In genomic region chr12:460301-461230, GRCh38 we compare ENCODE assay signal across 8 cellular contexts. TPM values are rescaled to one million over a fixed set of nuclear protein-coding genes. Genes with fewer than 3 reads are reported as not detected.
DNase-seq lines count a peak whose midpoint lies in the region; ATAC-seq, FAIRE-seq and TF ChIP-seq lines count a peak whose summit lies in the region.

No MANE protein-coding gene starts in this region.

- H3K27me3 ChIP-seq in H1 (replicated peaks in 1 of 4; ENCODE audit: control insufficient read depth in 3 of 4, extremely low read depth in 1 of 4, insufficient read depth in 3 of 4, low read length in 3 of 4): peaks cover 0 to 30% (median 16%) of the 10 kb centered on the region in 4 experiments; a peak in 6 of 7 replicates

- H2BK120ac ChIP-seq in H1 (replicated peaks; ENCODE audit: low read depth, low read length): no peak overlapping the region

- TF ChIP-seq CTCF in H1 (IDR thresholded peaks at IDR 0.05; ENCODE audit: control extremely low read depth in 1 of 3, insufficient read depth in 1 of 3, low read depth in 1 of 3, low read length in 3 of 3) (no peak), nephron (IDR thresholded peaks at IDR 0.05; ENCODE audit: unreplicated experiment in 3 of 3) (no peak)

- DNase-seq in activated CD4-positive, CD25-positive, alpha-beta regulatory T cell (lab: John Stamatoyannopoulos, UW): peak in 3 of 4 experiments; percentile 4 to 20 (median 8)
- no peak for DNase-seq in activated CD4-positive, CD25-positive, alpha-beta regulatory T cell treated with anti-CD3 and anti-CD28 coated beads, Interleukin-2, amount 50 U/mL, for 72 hours
- peak; percentile 80 for DNase-seq in activated CD4-positive, alpha-beta T cell treated with anti-CD3 and anti-CD28 coated beads, Interleukin-2, amount 10 ng/mL, durations not matched to agents 24 days and 14 days
- DNase-seq in H1 (ENCODE audit: low read depth in 1 of 2, low spot score in 2 of 2) (peak in 1 of 2 experiments; percentile 55), kidney glomerular epithelial cell (lab: John Stamatoyannopoulos, UW) (no peak)

- no peak for TF ChIP-seq POLR2A in H1 (IDR thresholded peaks at IDR 0.05; ENCODE audit: control extremely low read depth in 1 of 2, low read depth in 2 of 2, low read length in 2 of 2)
- TF ChIP-seq POLR2A in GM18505 (IDR thresholded peaks at IDR 0.05; ENCODE audit: borderline replicate concordance, extremely low read depth, insufficient read depth, insufficient read length): no peak

- H2BK15ac ChIP-seq in H1 (ENCODE audit: low read length): no peak overlapping the region

- peaks cover 9% of the 10 kb centered on the region; the same call in 1 of the 2 replicates for H3K23me2 ChIP-seq in H1 (ENCODE audit: low read depth, low read length)

- H4K8ac ChIP-seq in H1 (ENCODE audit: extremely low read depth, insufficient read depth, low read length): no peak overlapping the region

- TF ChIP-seq EP300 in H1 (IDR thresholded peaks at IDR 0.05; ENCODE audit: borderline replicate concordance in 1 of 2, low read depth in 2 of 2, low read length in 2 of 2): no peak

- H4K20me1 ChIP-seq in H1 (replicated peaks in 1 of 2; ENCODE audit: control insufficient read depth in 1 of 2, insufficient read depth in 2 of 2, low read length in 2 of 2): peaks cover 5 to 6% of the 10 kb centered on the region in 2 experiments

- 4% methylated on average over 60 of the region's 104 CpGs; no CpG with 5 or more reads in 1 of the 2 experiments for WGBS in H1 (ENCODE audit: extremely low coverage in 1 of 2, insufficient coverage in 1 of 2, insufficient read length in 1 of 2, insufficient replicate concordance in 2 of 2, low coverage in 1 of 2, low lambda C conversion rate in 2 of 2, missing lambda C conversion rate in 1 of 2), 2 experiments
- WGBS in urinary bladder: 4% methylated on average over 100 of the region's 104 CpGs

- peaks cover 2% of the 10 kb centered on the region for H3K36me3 Mint-ChIP-seq in activated CD4-positive, alpha-beta T cell treated with anti-CD3 and anti-CD28 coated beads, Interleukin-2, amount 10 ng/mL, durations not matched to agents 24 days and 14 days (ENCODE audit: low read depth)
- no peaks in the 10 kb centered on the region for H3K36me3 Mint-ChIP-seq in nephron (ENCODE audit: low read depth)

- no peak overlapping the region for H2BK12ac ChIP-seq in H1 (ENCODE audit: low read depth, low read length)

- CTCF ChIA-PET in H1 (lab: Charles Lee; ENCODE audit: partially characterized antibody): no interaction called here

- peaks cover 78% of the 10 kb centered on the region for H3K27me3 Mint-ChIP-seq in activated CD4-positive, alpha-beta T cell treated with anti-CD3 and anti-CD28 coated beads, Interleukin-2, amount 10 ng/mL, durations not matched to agents 24 days and 14 days
- H3K27me3 Mint-ChIP-seq in nephron (ENCODE audit: low read depth): peaks cover 80% of the 10 kb centered on the region

- no peak overlapping the region for H3K18ac ChIP-seq in H1 (ENCODE audit: extremely low read depth, low read length)

- H3K9ac ChIP-seq in H1 (replicated peaks in 1 of 4; ENCODE audit: extremely low read depth in 1 of 4, low read depth in 3 of 4, low read length in 3 of 4): peak overlapping the region in 1 of 4 experiments; percentile 78; a peak in 1 of 7 replicates

- H3K56ac ChIP-seq in H1 (replicated peaks; ENCODE audit: insufficient read length, low read depth, low read length): no peak overlapping the region

- H2BK20ac ChIP-seq in H1 (ENCODE audit: low read length): no peak overlapping the region

- no peak overlapping the region for H3K4ac ChIP-seq in H1 (replicated peaks; ENCODE audit: insufficient read length, low read depth, low read length)

- TF ChIP-seq RAD21 in H1 (IDR thresholded peaks at IDR 0.05 in 1 of 2, conservative IDR thresholded peaks at IDR 0.05 in 1 of 2; ENCODE audit: low read depth in 2 of 2, low read length in 2 of 2): no peak

- H3K14ac ChIP-seq in H1 (ENCODE audit: insufficient read length): no peak overlapping the region

- no peaks in the 10 kb centered on the region for H3K9me3 Mint-ChIP-seq in activated CD4-positive, alpha-beta T cell treated with anti-CD3 and anti-CD28 coated beads, Interleukin-2, amount 10 ng/mL, durations not matched to agents 24 days and 14 days
- no peaks in the 10 kb centered on the region for H3K9me3 Mint-ChIP-seq in nephron

- H3K4me3 ChIP-seq in H1 (ENCODE audit: extremely low read depth in 1 of 4, insufficient read depth in 2 of 4, low read depth in 3 of 4, low read length in 4 of 4): peak overlapping the region; percentile 59 to 72 (median 62)
- H3K4me3 ChIP-seq in urinary bladder (ENCODE audit: low read depth, low read length): peak overlapping the region; percentile 69

- no peak overlapping the region for H4K5ac ChIP-seq in H1 (ENCODE audit: insufficient read length, low read depth, low read length)

- peak overlapping the region; percentile 61 to 88 for H3K4me2 ChIP-seq in H1 (ENCODE audit: insufficient read depth in 1 of 2, low read depth in 2 of 2, low read length in 2 of 2)

- H3K4me1 ChIP-seq in H1 (replicated peaks in 1 of 4; ENCODE audit: control insufficient read depth in 3 of 4, insufficient read depth in 4 of 4, low read length in 3 of 4): peaks cover 0 to 4% (median 2%) of the 10 kb centered on the region in 4 experiments; a peak in 3 of 7 replicates
- H3K4me1 ChIP-seq in urinary bladder (ENCODE audit: insufficient read depth): no peaks in the 10 kb centered on the region

- H3K4me1 Mint-ChIP-seq in activated CD4-positive, alpha-beta T cell treated with anti-CD3 and anti-CD28 coated beads, Interleukin-2, amount 10 ng/mL, durations not matched to agents 24 days and 14 days: peaks cover 12% of the 10 kb centered on the region
- H3K4me1 Mint-ChIP-seq in nephron: peaks cover 45% of the 10 kb centered on the region

- peak overlapping the region; percentile 60 for H3K27ac Mint-ChIP-seq in activated CD4-positive, alpha-beta T cell treated with anti-CD3 and anti-CD28 coated beads, Interleukin-2, amount 10 ng/mL, durations not matched to agents 24 days and 14 days
- H3K27ac Mint-ChIP-seq in nephron: peak overlapping the region in 1 of 3 experiments; percentile 15

- no peak overlapping the region for H2AFZ ChIP-seq in H1 (ENCODE audit: low read length)

- no peaks in the 10 kb centered on the region for H3K36me3 ChIP-seq in H1 (ENCODE audit: control insufficient read depth in 2 of 4, insufficient read depth in 4 of 4, low read length in 3 of 4)
- no peaks in the 10 kb centered on the region for H3K36me3 ChIP-seq in urinary bladder (ENCODE audit: insufficient read depth)

- H3K9me3 ChIP-seq in H1 (ENCODE audit: insufficient read depth in 2 of 2, low read depth in 1 of 2, low read length in 1 of 2): no peaks in the 10 kb centered on the region

- no peak overlapping the region for H2BK5ac ChIP-seq in H1 (ENCODE audit: low read depth, low read length)

- no peak overlapping the region for H4K91ac ChIP-seq in H1 (replicated peaks; ENCODE audit: insufficient read length, low read length)

- ATAC-seq in GM18505 (IDR thresholded peaks at IDR 0.05; ENCODE audit: unreplicated experiment): no peak

- H3K79me1 ChIP-seq in H1 (ENCODE audit: low read depth, low read length): no peaks in the 10 kb centered on the region; the same call in 1 of the 2 replicates

- no peak overlapping the region for H2AK5ac ChIP-seq in H1 (ENCODE audit: low read depth, low read length)

- H3K4me3 Mint-ChIP-seq in activated CD4-positive, alpha-beta T cell treated with anti-CD3 and anti-CD28 coated beads, Interleukin-2, amount 10 ng/mL, durations not matched to agents 24 days and 14 days: peak overlapping the region; percentile 87
- peak overlapping the region; percentile 87 to 89 (median 88) for H3K4me3 Mint-ChIP-seq in nephron

- no peak for FAIRE-seq in H1 (lab: Jason Lieb, UNC)

- no peak overlapping the region for H3K27ac ChIP-seq in H1 (ENCODE audit: low read depth, low read length)
- no peak overlapping the region for H3K27ac ChIP-seq in urinary bladder (ENCODE audit: low read depth)

- intact Hi-C loops in activated CD4-positive, alpha-beta T cell treated with anti-CD3 and anti-CD28 coated beads, Interleukin-2, amount 10 ng/mL, durations not matched to agents 24 days and 14 days (cut with micrococcal nuclease): no loop called here

- no peak overlapping the region for H3K23ac ChIP-seq in H1 (ENCODE audit: insufficient read length)

- POLR2A ChIA-PET in H1 (lab: Charles Lee; ENCODE audit: partially characterized antibody): interaction anchor here (0.8 to 2.1 kb wide), 2 partner anchors 10 to 16 kb away, joined by 3 to 8 read pairs; no protein-coding TSS in a partner anchor

- H3K79me2 ChIP-seq in H1 (ENCODE audit: control insufficient read depth in 1 of 2, insufficient read depth in 2 of 2, low read length in 2 of 2): no peaks in the 10 kb centered on the region; a peak in 1 of 4 replicates

TF ChIP-seq in H1, 55 proteins besides CTCF, POLR2A, EP300 and RAD21 (continues in another document):
- no peak for TF ChIP-seq CHD2 (IDR thresholded peaks at IDR 0.05; ENCODE audit: low read length)
- no peak for TF ChIP-seq HDAC6 (IDR thresholded peaks at IDR 0.05; ENCODE audit: low read depth, low read length)

RNA-seq across cellular contexts. Expression of gene B4GALNT3, which starts 0.8 kb away (rescaled TPM):
- 6.6 TPM in 2 replicates for total RNA-seq in activated CD4-positive, alpha-beta T cell treated with anti-CD3 and anti-CD28 coated beads, Interleukin-2, amount 10 ng/mL, durations not matched to agents 24 days and 14 days
- total RNA-seq in H1 (2021; fragmentation: NEBNext Ultra II Directional; extraction: Animal tissue kit (Norgen Biotek cat#: 25700)): 20.3 and 20.4 TPM in 2 replicates
- polyA plus RNA-seq in H1 (2011; rRNA removed) (12.5 and 14.9 TPM in 2 replicates), urinary bladder (1.3 TPM)
- 15.8 TPM for polyA plus RNA-seq in H1 (2011; cell fraction: cytosol; rRNA removed)
- polyA plus RNA-seq in H1 (2011; cell fraction: nucleus; rRNA removed): 43.4 TPM
- polyA plus RNA-seq in H1 (2012, experiment 1 of 2): 11.3 to 19.6 TPM (median 15.5 TPM) in 4 replicates
- 10.1 TPM for polyA plus RNA-seq in H1 (2012, experiment 2 of 2)
- 15.8 TPM for polyA plus RNA-seq in H1 (2013, experiment 1 of 2)
- 16.0 TPM for polyA plus RNA-seq in H1 (2013, experiment 2 of 2)
- polyA minus RNA-seq in H1 (2011; rRNA and poly(A)+ RNA removed): 24.2 and 30.9 TPM in 2 replicates
- 7.3 TPM for polyA minus RNA-seq in H1 (2011; cell fraction: cytosol; rRNA and poly(A)+ RNA removed)
- polyA minus RNA-seq in H1 (2011; cell fraction: nucleus; rRNA and poly(A)+ RNA removed): 13.1 TPM
- total RNA-seq in urinary bladder: 1.4 TPM

RNA-seq across cellular contexts. Expression of gene CCDC77, which starts 59.1 kb away (rescaled TPM):
- total RNA-seq in activated CD4-positive, alpha-beta T cell treated with anti-CD3 and anti-CD28 coated beads, Interleukin-2, amount 10 ng/mL, durations not matched to agents 24 days and 14 days: 12.2 and 13.0 TPM in 2 replicates
- total RNA-seq in H1 (2021; fragmentation: NEBNext Ultra II Directional; extraction: Animal tissue kit (Norgen Biotek cat#: 25700)): 29.3 and 30.4 TPM in 2 replicates
- polyA plus RNA-seq in H1 (2011; rRNA removed): 6.1 and 10.3 TPM in 2 replicates
- 18.2 TPM for polyA plus RNA-seq in H1 (2011; cell fraction: cytosol; rRNA removed)
- polyA plus RNA-seq in H1 (2011; cell fraction: nucleus; rRNA removed): 21.9 TPM
- polyA plus RNA-seq in H1 (2012, experiment 1 of 2): 19.2 to 28.3 TPM (median 21.3 TPM) in 4 replicates
- 1.8 TPM for polyA plus RNA-seq in H1 (2012, experiment 2 of 2)
- 26.0 TPM for polyA plus RNA-seq in H1 (2013, experiment 1 of 2)
- 26.8 TPM for polyA plus RNA-seq in H1 (2013, experiment 2 of 2)
- 25.5 and 29.8 TPM in 2 replicates for polyA minus RNA-seq in H1 (2011; rRNA and poly(A)+ RNA removed)
- 16.3 TPM for polyA minus RNA-seq in H1 (2011; cell fraction: cytosol; rRNA and poly(A)+ RNA removed)
- polyA minus RNA-seq in H1 (2011; cell fraction: nucleus; rRNA and poly(A)+ RNA removed): 30.4 TPM
- total RNA-seq in urinary bladder: 10.0 TPM
- polyA plus RNA-seq in urinary bladder: 6.4 TPM

Comparison
In these comparisons a context has a peak if more than half of its experiments do, and no peak if none do; other contexts are left out.
1. DNase-seq: peak in activated CD4-positive, CD25-positive, alpha-beta regulatory T cell (3 of 4) and activated CD4-positive, alpha-beta T cell treated with anti-CD3 and anti-CD28 coated beads, Interleukin-2, amount 10 ng/mL, durations not matched to agents 24 days and 14 days (single experiment); none in activated CD4-positive, CD25-positive, alpha-beta regulatory T cell treated with anti-CD3 and anti-CD28 coated beads, Interleukin-2, amount 50 U/mL, for 72 hours (single experiment) and kidney glomerular epithelial cell (single experiment).